Comparison of ENCODE assay signal across 17 cellular contexts in the genomic region with DNA sequence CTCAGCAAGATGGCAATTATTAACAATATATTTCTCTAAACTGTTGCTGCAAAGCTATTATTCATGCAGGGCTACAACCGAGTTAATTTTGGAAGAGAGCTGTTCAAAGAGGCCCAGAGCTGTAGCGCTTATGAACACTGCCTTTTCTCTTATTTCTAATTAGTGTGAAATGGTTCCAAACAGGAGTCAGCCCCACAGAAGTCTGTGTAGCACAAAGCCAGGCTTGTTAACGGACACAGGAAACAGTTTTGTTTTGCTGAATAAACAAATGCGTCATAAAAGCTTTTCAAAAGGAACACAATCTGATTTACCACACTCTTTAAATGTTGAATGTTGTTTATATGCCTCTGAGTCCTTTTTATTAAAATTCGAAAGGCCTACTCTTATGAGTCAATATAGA.
DNase-seq lines count a peak whose midpoint lies in the region; FAIRE-seq and TF ChIP-seq lines count a peak whose summit lies in the region.
"Had no signal": no experiment of that assay in that cellular context is flagged by ENCODE, and none has a peak within 500 bp of the region (broad histone marks: within the 10 kb centered on the region; RNA-seq: fewer than 3 reads in every experiment).

No MANE protein-coding gene starts in this region.

- H3K79me2 ChIP-seq in PC-9 (ENCODE audit: low read depth), result no peaks in the 10 kb centered on the region

- WGBS in small intestine, 3 donors, result 42 to 60% (median 54%) methylated on average over 5 of the region's 5 CpGs

- intact Hi-C loops in PC-9 (cut with micrococcal nuclease; ENCODE audit: unreplicated experiment), result no loop called here

- H3K9me3 ChIP-seq in PC-9 (ENCODE audit: insufficient read depth, low read depth) (no peaks in the 10 kb centered on the region), small intestine (ENCODE audit: control insufficient read depth, low read depth) (no peaks in the 10 kb centered on the region)
- H3K9me3 ChIP-seq: left ventricle myocardium inferior, Peyer's patch had no signal

- peak overlapping the region; percentile 50; the same call in 1 of the 2 replicates for H2AFZ ChIP-seq in PC-9

- DNase-seq in NCI-H2107 treated with DMSO at 0.1 percent for 48 hours (lab: John Stamatoyannopoulos, UW; ENCODE audit: unreplicated experiment) (peak; percentile 72), NCI-H2107 (lab: John Stamatoyannopoulos, UW) (no peak), PC-9 (no peak), globus pallidus (ENCODE audit: low spot score) (peak; percentile 72), superior temporal gyrus (ENCODE audit: extremely low spot score) (peak; percentile 75), small intestine (no peak), COR-L47 (lab: John Stamatoyannopoulos, UW) (no peak), DMS79 (lab: John Stamatoyannopoulos, UW) (no peak)
- DNase-seq: activated CD4-positive, CD25-positive, alpha-beta regulatory T cell; CD4-positive, alpha-beta memory T cell; effector CD4-positive, alpha-beta T cell; GF-D8; Kasumi-1; left ventricle myocardium inferior; naive thymus-derived CD4-positive, alpha-beta T cell; Peyer's patch; T-helper 1 cell had no signal

- H3K9me2 ChIP-seq in PC-9 (ENCODE audit: insufficient read depth), result no peaks in the 10 kb centered on the region; the same call in 1 of the 2 replicates

- no peak for TF ChIP-seq CTCF in PC-9 (conservative IDR thresholded peaks at IDR 0.05)

- H3K4me3 ChIP-seq in PC-9 (no peak overlapping the region), small intestine (ENCODE audit: low read depth in 1 of 2, low read length in 2 of 2) (no peak overlapping the region)
- H3K4me3 ChIP-seq: left ventricle myocardium inferior, Peyer's patch had no signal

- H3K4me1 ChIP-seq in PC-9 (replicated peaks; ENCODE audit: insufficient read depth) (no peaks in the 10 kb centered on the region), small intestine (ENCODE audit: control insufficient read depth in 2 of 2, insufficient read depth in 1 of 2, low read depth in 1 of 2, low read length in 1 of 2) (no peaks in the 10 kb centered on the region)
- H3K4me1 ChIP-seq: left ventricle myocardium inferior, Peyer's patch had no signal

- no TSS peak for BruUV-seq in PC-9 (replicated peaks; lab: Mats Ljungman, UMichigan)

- FAIRE-seq in small intestine (lab: Jason Lieb, UNC), result no peak

- H3F3A ChIP-seq in PC-9 (ENCODE audit: insufficient read depth, low read depth), result no peaks in the 10 kb centered on the region

- H4K20me1 ChIP-seq in PC-9 (ENCODE audit: insufficient read depth), result no peaks in the 10 kb centered on the region

- POLR2A ChIA-PET in PC-9 (lab: Charles Lee; ENCODE audit: unreplicated experiment), result no interaction called here

- H3K4me2 ChIP-seq in PC-9, result no peak overlapping the region

- H3K36me3 ChIP-seq in PC-9 (ENCODE audit: low read depth) (no peaks in the 10 kb centered on the region), small intestine (ENCODE audit: control insufficient read depth in 2 of 2, insufficient read depth in 2 of 2, low read length in 2 of 2) (no peaks in the 10 kb centered on the region)
- H3K36me3 ChIP-seq: left ventricle myocardium inferior, Peyer's patch had no signal

- H3K27ac ChIP-seq in PC-9 (no peak overlapping the region), small intestine (ENCODE audit: low read depth in 1 of 2, low read length in 1 of 2) (no peak overlapping the region)
- H3K27ac ChIP-seq: left ventricle myocardium inferior, Peyer's patch had no signal

- CTCF ChIA-PET in PC-9 (lab: Charles Lee), result no interaction called here

- H3K27me3 ChIP-seq in PC-9 (ENCODE audit: insufficient read depth, low read depth) (no peaks in the 10 kb centered on the region), small intestine (ENCODE audit: control insufficient read depth in 2 of 2, insufficient read depth in 2 of 2, low read length in 2 of 2) (no peaks in the 10 kb centered on the region)
- H3K27me3 ChIP-seq: Peyer's patch had no signal

Comparison
In these comparisons a context has a peak if more than half of its experiments do, and no peak if none do; other contexts are left out.
1. DNase-seq: peak in NCI-H2107 treated with DMSO at 0.1 percent for 48 hours (single experiment), globus pallidus (single experiment) and superior temporal gyrus (single experiment); none in NCI-H2107 (single experiment), PC-9 (0 of 2), small intestine (single experiment), COR-L47 (single experiment) and DMS79 (single experiment).